Comparison of ENCODE assay signal across 13 cellular contexts in genomic region chr1:196401454-196401838, GRCh38.
DNase-seq lines count a peak whose midpoint lies in the region; ATAC-seq, FAIRE-seq and TF ChIP-seq lines count a peak whose summit lies in the region.
"Had no signal": no experiment of that assay in that cellular context is flagged by ENCODE, and none has a peak within 500 bp of the region (broad histone marks: within the 10 kb centered on the region; RNA-seq: fewer than 3 reads in every experiment).

No MANE protein-coding gene starts in this region.

- no peak for TF ChIP-seq CTCF in kidney (IDR thresholded peaks at IDR 0.05; ENCODE audit: borderline replicate concordance, extremely low read depth, insufficient read depth)
- TF ChIP-seq CTCF in retinal pigment epithelial cell (conservative IDR thresholded peaks at IDR 0.05; ENCODE audit: low read depth, low read length): no peak

- DNase-seq in kidney (no peak), retinal pigment epithelial cell (ENCODE audit: low read depth) (no peak), A172 (ENCODE audit: low spot score) (no peak), cerebellar cortex (ENCODE audit: low spot score) (no peak)
- DNase-seq in central memory CD4-positive, alpha-beta T cell: no peak
- DNase-seq: NCI-H1436 treated with DMSO at 0.1 percent for 48 hours, NCI-H524 had no signal

- peak; percentile 36 for FAIRE-seq in TTC549 (lab: Jason Lieb, UNC)
- FAIRE-seq in kidney (lab: Jason Lieb, UNC): peak; percentile 56
- FAIRE-seq: GM12878, K562 had no signal

- ATAC-seq in GM19397 (IDR thresholded peaks at IDR 0.05; ENCODE audit: unreplicated experiment): no peak
- ATAC-seq: GM12878, K562 had no signal

- H3K9me3 ChIP-seq in kidney (ENCODE audit: control insufficient read depth in 1 of 2, low read length in 2 of 2): no peaks in the 10 kb centered on the region

- H3K9ac ChIP-seq in kidney (ENCODE audit: low read length in 2 of 2): no peak overlapping the region

- intact Hi-C loops in kidney (cut with DNase I): no loop called here

- H3K36me3 ChIP-seq in ACC112 (ENCODE audit: insufficient read depth, low read length) (no peaks in the 10 kb centered on the region; the same call in 1 of the 2 replicates), kidney (ENCODE audit: control insufficient read depth in 1 of 2, insufficient read depth in 2 of 2, low read length in 2 of 2) (no peaks in the 10 kb centered on the region)

- no peaks in the 10 kb centered on the region for H3K27me3 ChIP-seq in ACC112 (ENCODE audit: insufficient read depth, low read length)

- H3K4me1 ChIP-seq in ACC112 (ENCODE audit: control insufficient read depth, insufficient read depth, low read length, unreplicated experiment) (peaks cover 38% of the 10 kb centered on the region), kidney (ENCODE audit: control insufficient read depth in 1 of 2, insufficient read depth in 1 of 2, low read depth in 1 of 2, low read length in 2 of 2) (no peaks in the 10 kb centered on the region)

- H3K4me3 ChIP-seq in ACC112 (ENCODE audit: low read depth, low read length) (peak overlapping the region; percentile 58; the same call in 1 of the 2 replicates), kidney (ENCODE audit: low read length in 2 of 2) (no peak overlapping the region), retinal pigment epithelial cell (ENCODE audit: low read length) (peak overlapping the region; percentile 45)
- H3K4me3 ChIP-seq: GM12878, K562 had no signal

- peak overlapping the region; percentile 80 for H2AFZ ChIP-seq in ACC112 (ENCODE audit: low read length, unreplicated experiment)

- H3K27ac ChIP-seq in ACC112 (ENCODE audit: low read depth, low read length) (peak overlapping the region; percentile 59), kidney (ENCODE audit: low read depth in 2 of 2, low read length in 2 of 2) (no peak overlapping the region)
- H3K27ac ChIP-seq: HL-60 had no signal

- no peaks in the 10 kb centered on the region for H3K79me2 ChIP-seq in ACC112 (ENCODE audit: control insufficient read depth, insufficient read depth, low read length, unreplicated experiment)

Comparison
In these comparisons a context has a peak if more than half of its experiments do, and no peak if none do; other contexts are left out.
1. H3K4me3 ChIP-seq: peak in ACC112 (single experiment) and retinal pigment epithelial cell (single experiment); none in kidney (0 of 2).